Comparison of ENCODE assay signal across 1 cellular context in genomic region chr13:19633340-19634128, GRCh38.
TF ChIP-seq lines count a peak whose summit lies in the region.

MPHOSPH8 (plus strand) TSS chr13:19633659; CDS start chr13:19633749, 90 bp downstream.

TF ChIP-seq in GM12878, 131 proteins besides CTCF, POLR2A, EP300 and RAD21 (continued from another document and continues in another):
- TF ChIP-seq ZBTB40 (IDR thresholded peaks at IDR 0.05; ENCODE audit: borderline replicate concordance) (peak; percentile 32; the same call in 1 of the 2 replicates), MLLT1 (IDR thresholded peaks at IDR 0.05) (0 out of 2 replicates have a peak, but pooled peaks have one; percentile 39), SP1 (IDR thresholded peaks at IDR 0.05; ENCODE audit: low read depth, low read length) (peak; percentile 95), IRF4 (IDR thresholded peaks at IDR 0.05; ENCODE audit: low read depth, low read length) (no peak), HDAC6 (IDR thresholded peaks at IDR 0.05; ENCODE audit: unreplicated experiment) (no peak), CREB1 (IDR thresholded peaks at IDR 0.05; ENCODE audit: low read depth) (peak; percentile 87), BACH1 (IDR thresholded peaks at IDR 0.05; ENCODE audit: borderline replicate concordance) (peak; percentile 8; the same call in 1 of the 2 replicates), NR2F1 (conservative IDR thresholded peaks at IDR 0.05) (peak; percentile 96), NKRF (conservative IDR thresholded peaks at IDR 0.05) (0 out of 2 replicates have a peak, but pooled peaks have one; percentile 16), SIN3A (IDR thresholded peaks at IDR 0.05; ENCODE audit: low read depth, low read length) (peak; percentile 62), NFYA (IDR thresholded peaks at IDR 0.05; ENCODE audit: borderline replicate concordance, low read depth, low read length) (peak; percentile 32), SMARCA5 (IDR thresholded peaks at IDR 0.05) (no peak), KDM1A (IDR thresholded peaks at IDR 0.05; ENCODE audit: borderline replicate concordance) (no peak), TARDBP (IDR thresholded peaks at IDR 0.05; ENCODE audit: borderline replicate concordance) (no peak), BCLAF1 (IDR thresholded peaks at IDR 0.05) (no peak), SMAD1 (IDR thresholded peaks at IDR 0.05; ENCODE audit: low read depth, partially characterized antibody) (no peak), ATF7 (IDR thresholded peaks at IDR 0.05; ENCODE audit: low read depth) (peak; percentile 29; the same call in 1 of the 2 replicates), CHD2 (IDR thresholded peaks at IDR 0.05; ENCODE audit: borderline replicate concordance, low read depth, low read length) (peak; percentile 92; the same call in 1 of the 2 replicates), CEBPB (IDR thresholded peaks at IDR 0.05; ENCODE audit: borderline replicate concordance in 1 of 2, low read depth in 2 of 2, low read length in 2 of 2) (no peak), ASH2L (IDR thresholded peaks at IDR 0.05; ENCODE audit: borderline replicate concordance, low read depth) (no peak), EED (IDR thresholded peaks at IDR 0.05; ENCODE audit: low read depth) (no peak), E2F8 (IDR thresholded peaks at IDR 0.05; ENCODE audit: low read depth, partially characterized antibody) (no peak), BCL3 (IDR thresholded peaks at IDR 0.05; ENCODE audit: borderline replicate concordance, insufficient read depth, low read depth, low read length, poor library complexity, severe bottlenecking) (peak; percentile 8), ZNF24 (IDR thresholded peaks at IDR 0.05) (no peak), MYC (IDR thresholded peaks at IDR 0.05; ENCODE audit: insufficient read depth, insufficient read length, insufficient replicate concordance, low read length, severe bottlenecking) (no peak), WRNIP1 (IDR thresholded peaks at IDR 0.05; ENCODE audit: borderline replicate concordance, low read depth, low read length) (0 out of 2 replicates have a peak, but pooled peaks have one; percentile 50), GABPA (IDR thresholded peaks at IDR 0.05; ENCODE audit: low read depth) (peak; percentile 45; the same call in 1 of the 2 replicates), CEBPZ (IDR thresholded peaks at IDR 0.05; ENCODE audit: low read depth, low read length) (peak; percentile 23; the same call in 1 of the 2 replicates), ZNF622 (IDR thresholded peaks at IDR 0.05) (no peak), BCL11A (IDR thresholded peaks at IDR 0.05; ENCODE audit: low read depth, low read length) (no peak), MEF2B (IDR thresholded peaks at IDR 0.05; ENCODE audit: partially characterized antibody, poor library complexity, severe bottlenecking) (peak; percentile 11), RCOR1 (conservative IDR thresholded peaks at IDR 0.05; ENCODE audit: low read depth, low read length) (0 out of 2 replicates have a peak, but pooled peaks have one; percentile 31), POLR2AphosphoS5 (IDR thresholded peaks at IDR 0.05; ENCODE audit: low read length) (peak; percentile 74), HDGF (IDR thresholded peaks at IDR 0.05) (no peak), ZNF217 (IDR thresholded peaks at IDR 0.05) (no peak), YY1 (IDR thresholded peaks at IDR 0.05; ENCODE audit: low read depth, low read length) (0 out of 2 replicates have a peak, but pooled peaks have one; percentile 26), IRF3 (IDR thresholded peaks at IDR 0.05) (peak; percentile 86), RBBP5 (conservative IDR thresholded peaks at IDR 0.05) (0 out of 2 replicates have a peak, but pooled peaks have one; percentile 11)
